Comparison of ENCODE assay signal across 31 cellular contexts in the genomic region with DNA sequence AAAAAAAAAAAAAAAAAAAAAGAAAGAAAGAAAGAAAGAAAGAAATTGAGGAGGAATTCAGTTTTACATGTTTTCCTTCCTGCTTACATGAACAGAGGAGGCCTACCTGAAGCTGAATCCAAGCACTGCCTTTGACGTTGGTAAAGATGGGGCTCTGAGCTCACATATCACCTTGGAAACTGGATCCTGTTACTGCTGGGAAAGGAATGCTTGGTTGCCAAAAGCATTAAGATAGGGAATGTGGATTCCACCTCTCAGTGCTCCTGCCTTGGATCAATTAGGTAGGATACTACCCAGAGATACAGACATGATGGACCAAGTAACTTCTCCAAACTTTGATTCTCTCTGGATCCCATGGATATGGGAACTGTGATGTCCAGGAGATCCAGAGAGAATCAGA.
"Had no signal": no experiment of that assay in that cellular context is flagged by ENCODE, and none has a peak within 500 bp of the region (broad histone marks: within the 10 kb centered on the region; RNA-seq: fewer than 3 reads in every experiment).

No MANE protein-coding gene starts in this region.

- ATAC-seq: activated CD8-positive, alpha-beta T cell treated with anti-CD3 and anti-CD28 coated beads for 36 hours; activated T-cell treated with anti-CD3 and anti-CD28 coated beads, Interleukin-2, amount 50 U/mL, for 72 hours; activated T-helper 17 cell treated with anti-CD3 and anti-CD28 coated beads, Interleukin-2, amount 50 U/mL, for 72 hours; Panc1 had no signal

- H3K4me1 ChIP-seq: SJCRH30 had no signal

- H3K9me3 ChIP-seq: SJCRH30 had no signal

- H3K4me2 ChIP-seq: KMS-11 had no signal

- H3K36me3 ChIP-seq: cardiac muscle cell, SJCRH30 had no signal

- H3K4me3 ChIP-seq: cardiac muscle cell, SJCRH30, SK-N-MC had no signal

- H3K27me3 ChIP-seq: cardiac muscle cell, SJCRH30 had no signal

- H3K27ac ChIP-seq: cardiac muscle cell, KMS-11, SJCRH30, SK-N-MC had no signal

- DNase-seq: activated CD4-positive, alpha-beta T cell treated with anti-CD3 and anti-CD28 coated beads, Interleukin-2, amount 10 ng/mL, durations not matched to agents 24 days and 14 days; activated CD4-positive, alpha-beta T cell treated with anti-CD3 and anti-CD28 coated beads, Interleukin-2, amount 50 U/mL, for 4 hours; activated CD8-positive, alpha-beta T cell treated with anti-CD3 and anti-CD28 coated beads for 36 hours; activated effector memory CD4-positive, alpha-beta T cell treated with anti-CD3 and anti-CD28 coated beads, Interleukin-2, amount 50 U/mL, for 16 hours; activated naive CD4-positive, alpha-beta T cell; activated naive CD4-positive, alpha-beta T cell treated with anti-CD3 and anti-CD28 coated beads, Interleukin-2, amount 50 U/mL, for 16 hours; activated naive CD8-positive, alpha-beta T cell treated with anti-CD3 and anti-CD28 coated beads for 36 hours; activated T-cell treated with anti-CD3 and anti-CD28 coated beads, Interleukin-2, amount 50 U/mL, for 1 hour; activated T-cell treated with anti-CD3 and anti-CD28 coated beads, Interleukin-2, amount 50 U/mL, for 72 hours; amniotic stem cell; aorta; MM.1S; MV-4-11; NCI-H1092; NCI-H1436 treated with DMSO at 0.1 percent for 48 hours; NCI-H1694 treated with DMSO at 0.1 percent for 48 hours; NCI-H2029 treated with DMSO at 0.1 percent for 48 hours; NCI-H2107; NCI-H2171; NCI-H226; NCI-H446 treated with DMSO at 0.1 percent for 48 hours; NCI-H524; NCI-H69; NCI-H82; SHP77; SJCRH30 had no signal

- H3K9ac ChIP-seq: KMS-11 had no signal
